8 cellular contexts compared by ENCODE assay signal in genomic region chr4:84582988-84583870, GRCh38. TPM values are rescaled to one million over a fixed set of nuclear protein-coding genes. Genes with fewer than 3 reads are reported as not detected.
A peak's percentile ranks its signal among the peaks of the same experiment; 100 is the strongest.
DNase-seq lines count a peak whose midpoint lies in the region; TF ChIP-seq lines count a peak whose summit lies in the region.

Gene CDS1, plus strand, starts transcription at chr4:84583127. Its CDS starts 275 bp downstream, at chr4:84583402.

- H3K27me3 Mint-ChIP-seq in neural progenitor cell (ENCODE audit: insufficient read depth, low read depth), result peaks cover 23% of the 10 kb centered on the region

- peaks cover 14% of the 10 kb centered on the region for H3K9me3 Mint-ChIP-seq in neural progenitor cell

- DNase-seq in NCI-H2196 (lab: John Stamatoyannopoulos, UW; ENCODE audit: unreplicated experiment) (peak; percentile 0), NCI-H2196 treated with DMSO at 0.1 percent for 48 hours (lab: John Stamatoyannopoulos, UW; ENCODE audit: unreplicated experiment) (no peak), H4 (ENCODE audit: low spot score) (peak; percentile 12), MG63 (peak; percentile 18), fibroblast of villous mesenchyme (ENCODE audit: low read depth) (no peak), neural progenitor cell (ENCODE audit: low spot score) (peak; percentile 65), NCI-H1694 treated with DMSO at 0.1 percent for 48 hours (lab: John Stamatoyannopoulos, UW) (no peak)
- peak in 2 of 3 experiments; percentile 3 to 4 for DNase-seq in activated CD8-positive, alpha-beta memory T cell treated with anti-CD3 and anti-CD28 coated beads for 48 hours (ENCODE audit: low read depth in 2 of 3, low spot score in 2 of 3)

- H3K27me3 ChIP-seq in MG63 (peaks cover 5% of the 10 kb centered on the region), neural progenitor cell (peaks cover 52% of the 10 kb centered on the region)

- H2AFZ ChIP-seq in neural progenitor cell (replicated peaks), result peak within 1 kb of the TSS; percentile 91

- peaks cover 42% of the 10 kb centered on the region for H3K4me1 Mint-ChIP-seq in neural progenitor cell

- peaks cover 23% of the 10 kb centered on the region for H3K4me1 ChIP-seq in neural progenitor cell

- H3K9me3 ChIP-seq in MG63 (no peaks in the 10 kb centered on the region), neural progenitor cell (ENCODE audit: low read depth) (no peaks in the 10 kb centered on the region)

- peak within 1 kb of the TSS; percentile 94 for H3K4me3 Mint-ChIP-seq in neural progenitor cell

- H3K79me2 ChIP-seq in neural progenitor cell (ENCODE audit: low read depth), result no peaks in the 10 kb centered on the region

- H3K27ac ChIP-seq in neural progenitor cell, result no peak within 1 kb of the TSS

- H3K9ac ChIP-seq in neural progenitor cell, result no peak within 1 kb of the TSS

- H3K27ac Mint-ChIP-seq in neural progenitor cell, result no peak within 1 kb of the TSS

- H3K36me3 ChIP-seq in MG63 (no peaks in the 10 kb centered on the region), neural progenitor cell (no peaks in the 10 kb centered on the region)

- TF ChIP-seq CTCF in fibroblast of villous mesenchyme (IDR thresholded peaks at IDR 0.05; ENCODE audit: insufficient read depth, low read depth, low read length), result no peak
- no peak for TF ChIP-seq CTCF in neural progenitor cell (IDR thresholded peaks at IDR 0.05)

- peaks cover 10% of the 10 kb centered on the region for H3K36me3 Mint-ChIP-seq in neural progenitor cell

- peaks cover 22% of the 10 kb centered on the region for H3F3A ChIP-seq in neural progenitor cell (ENCODE audit: low read depth)

- peaks cover 22% of the 10 kb centered on the region for H4K20me1 ChIP-seq in neural progenitor cell (ENCODE audit: low read depth)

- H3K4me3 ChIP-seq in MG63 (peak within 1 kb of the TSS; percentile 50), fibroblast of villous mesenchyme (ENCODE audit: low read depth, low read length) (peak within 1 kb of the TSS; percentile 63), neural progenitor cell (peak within 1 kb of the TSS; percentile 73)

- H3K4me2 ChIP-seq in neural progenitor cell, result peak within 1 kb of the TSS; percentile 89

RNA-seq across cellular contexts. Expression of gene CDS1, which starts in this region (rescaled TPM):
- total RNA-seq in H4 (2014; rRNA removed; shearing (Covaris generic)), result 3.1 and 3.7 TPM in 2 replicates
- not detected in 2 replicates for total RNA-seq in MG63 (2014; rRNA removed; shearing (Covaris generic); ENCODE audit: low replicate concordance)
- total RNA-seq in fibroblast of villous mesenchyme (under 0.01 TPM in 2 replicates), neural progenitor cell (ENCODE audit: low replicate concordance) (2.8 and 3.5 TPM in 2 replicates)

Comparison
In these comparisons a context has a peak if more than half of its experiments do, and no peak if none do; other contexts are left out.
1. DNase-seq: peak in NCI-H2196 (single experiment), H4 (single experiment), activated CD8-positive, alpha-beta memory T cell treated with anti-CD3 and anti-CD28 coated beads for 48 hours (2 of 3) and neural progenitor cell (single experiment); none in NCI-H2196 treated with DMSO at 0.1 percent for 48 hours (single experiment), fibroblast of villous mesenchyme (single experiment) and NCI-H1694 treated with DMSO at 0.1 percent for 48 hours (single experiment).
2. Peak in DNase-seq and H3K4me3 ChIP-seq in MG63; RNA of the gene not detected or under 1 TPM.
3. Peak in every context shown above with its lines, with median percentiles within 50 percentile points of each other: H3K4me3 ChIP-seq.